Comparison of ENCODE assay signal across 8 cellular contexts in the genomic region with DNA sequence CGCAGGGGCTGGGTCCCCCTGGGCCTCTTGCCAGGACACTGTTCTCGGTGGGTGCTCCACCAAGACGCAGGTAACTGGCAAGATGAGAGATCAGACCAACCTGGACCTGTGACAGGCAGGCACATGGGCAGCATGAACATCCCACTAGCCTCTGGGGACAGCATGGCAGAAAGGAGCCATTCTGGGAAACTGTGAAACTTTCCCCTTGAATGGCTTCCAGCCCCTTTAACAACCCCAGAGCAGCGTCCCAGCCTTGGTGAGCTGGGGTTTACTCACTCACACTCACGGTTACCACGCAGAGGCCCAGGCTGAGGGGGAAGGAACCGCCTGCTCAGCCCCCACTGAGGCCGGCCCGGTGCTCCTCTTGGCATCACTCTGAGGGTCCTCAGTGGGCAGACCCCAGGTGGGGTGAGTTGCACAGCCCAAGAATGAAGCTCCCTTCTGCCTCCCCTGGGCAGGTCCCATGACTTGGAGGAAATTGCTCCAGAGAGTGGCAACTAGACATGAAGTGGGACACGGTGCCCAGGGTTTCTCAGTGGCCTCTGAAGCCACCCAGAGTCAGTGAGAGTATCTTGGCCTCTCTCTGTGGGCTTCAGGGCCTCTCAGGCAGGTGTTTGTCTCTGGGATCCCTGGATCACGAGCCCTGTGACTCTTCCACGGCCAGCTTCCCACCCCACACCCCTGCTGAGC. TPM values are rescaled to one million over a fixed set of nuclear protein-coding genes. Genes with fewer than 3 reads are reported as not detected.
A peak's percentile ranks its signal among the peaks of the same experiment; 100 is the strongest.
DNase-seq lines count a peak whose midpoint lies in the region; ATAC-seq and TF ChIP-seq lines count a peak whose summit lies in the region.

No MANE protein-coding gene starts in this region.

- intact Hi-C loops in activated T-helper 1 cell treated with anti-CD3 and anti-CD28 coated beads, Interleukin-12 subunit alpha, Interleukin-12 subunit beta, Interleukin-2, Interleukin-4 antibody, amounts not matched to agents 30 ng/mL and 10 ng/mL and 1 ng/mL, durations not matched to agents 14 hours and 24 hours and 36 hours (cut with micrococcal nuclease): no loop called here

- no peaks in the 10 kb centered on the region for H3K9me3 ChIP-seq in AG04450 (ENCODE audit: control insufficient read depth, insufficient read depth, low read length)

- TF ChIP-seq CTCF in AG04450 (IDR thresholded peaks at IDR 0.05; ENCODE audit: low read depth, low read length): no peak

- CTCF ChIA-PET in AG04450 (lab: Charles Lee): interaction anchor here (3.4 kb wide), 1 partner anchor 51 kb away, joined by 12 read pairs; no protein-coding TSS in a partner anchor

- H3K4me1 Mint-ChIP-seq in activated T-helper 1 cell treated with anti-CD3 and anti-CD28 coated beads, Interleukin-12 subunit alpha, Interleukin-12 subunit beta, Interleukin-2, Interleukin-4 antibody, amounts not matched to agents 30 ng/mL and 10 ng/mL and 1 ng/mL, durations not matched to agents 14 hours and 24 hours and 36 hours (ENCODE audit: low read depth): peaks cover 77% of the 10 kb centered on the region

- no peak for DNase-seq in AG04450 (ENCODE audit: low read depth, low spot score)
- no peak for DNase-seq in activated T-helper 1 cell treated with anti-CD3 and anti-CD28 coated beads, Interleukin-12 subunit alpha, Interleukin-12 subunit beta, Interleukin-2, Interleukin-4 antibody, amounts not matched to agents 30 ng/mL and 10 ng/mL and 1 ng/mL, durations not matched to agents 14 hours and 24 hours and 36 hours (ENCODE audit: low spot score)
- DNase-seq in superior temporal gyrus (ENCODE audit: extremely low spot score): no peak
- DNase-seq in NCI-H2171 treated with DMSO at 0.1 percent for 48 hours (lab: John Stamatoyannopoulos, UW): no peak
- no peak for DNase-seq in NCI-H748 (lab: John Stamatoyannopoulos, UW; ENCODE audit: unreplicated experiment)
- DNase-seq in NCI-H446 treated with DMSO at 0.1 percent for 48 hours (lab: John Stamatoyannopoulos, UW): no peak

- peaks cover 14% of the 10 kb centered on the region for H3K36me3 Mint-ChIP-seq in activated T-helper 1 cell treated with anti-CD3 and anti-CD28 coated beads, Interleukin-12 subunit alpha, Interleukin-12 subunit beta, Interleukin-2, Interleukin-4 antibody, amounts not matched to agents 30 ng/mL and 10 ng/mL and 1 ng/mL, durations not matched to agents 14 hours and 24 hours and 36 hours (ENCODE audit: low read depth)

- H3K27ac Mint-ChIP-seq in activated T-helper 1 cell treated with anti-CD3 and anti-CD28 coated beads, Interleukin-12 subunit alpha, Interleukin-12 subunit beta, Interleukin-2, Interleukin-4 antibody, amounts not matched to agents 30 ng/mL and 10 ng/mL and 1 ng/mL, durations not matched to agents 14 hours and 24 hours and 36 hours: peak overlapping the region; percentile 29

- H3K4me3 ChIP-seq in AG04450 (ENCODE audit: low read depth, low read length): no peak overlapping the region

- H3K4me3 Mint-ChIP-seq in activated T-helper 1 cell treated with anti-CD3 and anti-CD28 coated beads, Interleukin-12 subunit alpha, Interleukin-12 subunit beta, Interleukin-2, Interleukin-4 antibody, amounts not matched to agents 30 ng/mL and 10 ng/mL and 1 ng/mL, durations not matched to agents 14 hours and 24 hours and 36 hours: no peak overlapping the region

- H3K27ac ChIP-seq in AG04450 (ENCODE audit: low read depth, low read length): peak overlapping the region; percentile 21

- POLR2A ChIA-PET in AG04450 (lab: Yijun Ruan, JAX): interaction anchor here (1.0 kb wide), 1 partner anchor 47 kb away, joined by 3 read pairs; no protein-coding TSS in a partner anchor

- no peaks in the 10 kb centered on the region for H3K9me3 Mint-ChIP-seq in activated T-helper 1 cell treated with anti-CD3 and anti-CD28 coated beads, Interleukin-12 subunit alpha, Interleukin-12 subunit beta, Interleukin-2, Interleukin-4 antibody, amounts not matched to agents 30 ng/mL and 10 ng/mL and 1 ng/mL, durations not matched to agents 14 hours and 24 hours and 36 hours

- H3K27me3 Mint-ChIP-seq in activated T-helper 1 cell treated with anti-CD3 and anti-CD28 coated beads, Interleukin-12 subunit alpha, Interleukin-12 subunit beta, Interleukin-2, Interleukin-4 antibody, amounts not matched to agents 30 ng/mL and 10 ng/mL and 1 ng/mL, durations not matched to agents 14 hours and 24 hours and 36 hours (ENCODE audit: insufficient read depth): no peaks in the 10 kb centered on the region

- H3K27me3 ChIP-seq in AG04450 (ENCODE audit: control insufficient read depth, insufficient read depth, low read length): no peaks in the 10 kb centered on the region

- ATAC-seq in GM19023 (IDR thresholded peaks at IDR 0.05; ENCODE audit: unreplicated experiment) (peak; percentile 59), HG03095 (IDR thresholded peaks at IDR 0.05; ENCODE audit: unreplicated experiment) (peak; percentile 28)

RNA-seq across cellular contexts. Expression of gene SRP14, which starts 15.2 kb away (rescaled TPM):
- polyA plus RNA-seq in AG04450 (2011; rRNA removed): 426 and 559 TPM in 2 replicates
- 124 and 136 TPM in 2 replicates for polyA minus RNA-seq in AG04450 (2011; rRNA and poly(A)+ RNA removed)
- total RNA-seq in activated T-helper 1 cell treated with anti-CD3 and anti-CD28 coated beads, Interleukin-12 subunit alpha, Interleukin-12 subunit beta, Interleukin-2, Interleukin-4 antibody, amounts not matched to agents 30 ng/mL and 10 ng/mL and 1 ng/mL, durations not matched to agents 14 hours and 24 hours and 36 hours: 144 and 147 TPM in 2 replicates

RNA-seq across cellular contexts. Expression of gene BMF, which starts 54.5 kb away (rescaled TPM):
- 6.2 and 6.5 TPM in 2 replicates for polyA plus RNA-seq in AG04450 (2011; rRNA removed)
- 10.6 and 14.3 TPM in 2 replicates for polyA minus RNA-seq in AG04450 (2011; rRNA and poly(A)+ RNA removed)
- 10.1 and 16.5 TPM in 2 replicates for total RNA-seq in activated T-helper 1 cell treated with anti-CD3 and anti-CD28 coated beads, Interleukin-12 subunit alpha, Interleukin-12 subunit beta, Interleukin-2, Interleukin-4 antibody, amounts not matched to agents 30 ng/mL and 10 ng/mL and 1 ng/mL, durations not matched to agents 14 hours and 24 hours and 36 hours
